In genomic region chr9:120692901-120693573, GRCh38 we compare ENCODE assay signal across 9 cellular contexts. TPM values are rescaled to one million over a fixed set of nuclear protein-coding genes. Genes with fewer than 3 reads are reported as not detected.
DNase-seq lines count a peak whose midpoint lies in the region; ATAC-seq and TF ChIP-seq lines count a peak whose summit lies in the region.
"Had no signal": no experiment of that assay in that cellular context is flagged by ENCODE, and none has a peak within 500 bp of the region (broad histone marks: within the 10 kb centered on the region; RNA-seq: fewer than 3 reads in every experiment).

No MANE protein-coding gene starts in this region.

- peaks cover 3% of the 10 kb centered on the region for H3K4me1 ChIP-seq in mesenchymal stem cell (ENCODE audit: control insufficient read depth, insufficient read depth, low read depth, low read length)

- H3K36me3 ChIP-seq in mesenchymal stem cell (ENCODE audit: control insufficient read depth in 1 of 2, insufficient read depth in 2 of 2, low read depth in 1 of 2, low read length in 2 of 2): no peaks in the 10 kb centered on the region

- peak overlapping the region; percentile 50 for H2AK5ac ChIP-seq in mesenchymal stem cell (ENCODE audit: low read length, severe bottlenecking)

- peak overlapping the region; percentile 41 for H3K9ac ChIP-seq in mesenchymal stem cell (ENCODE audit: low read length)

- CTCF ChIA-PET in RWPE1 (lab: Yijun Ruan, JAX): no interaction called here

- H4K91ac ChIP-seq in mesenchymal stem cell (ENCODE audit: low read length): no peak overlapping the region

- no peak overlapping the region for H2BK15ac ChIP-seq in mesenchymal stem cell (ENCODE audit: low read depth, poor library complexity, severe bottlenecking)

- H3K4me3 ChIP-seq in mesenchymal stem cell (ENCODE audit: insufficient read depth in 1 of 2, low read depth in 1 of 2, low read length in 2 of 2): no peak overlapping the region

- DNase-seq in OCI-M1 (lab: John Stamatoyannopoulos, UW): peak; percentile 36
- peak; percentile 72 for DNase-seq in mesenchymal stem cell
- no peak for DNase-seq in stimulated activated CD4-positive, alpha-beta T cell treated with anti-CD3 and anti-CD28 coated beads, Interleukin-15, amount 100 ng/mL, for 24 hours
- DNase-seq in RWPE1 (ENCODE audit: low spot score): no peak
- DNase-seq in NCI-H2196 (lab: John Stamatoyannopoulos, UW; ENCODE audit: unreplicated experiment): no peak
- DNase-seq: activated naive CD4-positive, alpha-beta T cell treated with anti-CD3 and anti-CD28 coated beads, Interleukin-2, amount 10 ng/mL, durations not matched to agents 7 days and 5 days had no signal

- no peak for TF ChIP-seq CTCF in RWPE1 (conservative IDR thresholded peaks at IDR 0.05; ENCODE audit: low read depth)

- no peaks in the 10 kb centered on the region for H3K9me3 ChIP-seq in mesenchymal stem cell (ENCODE audit: control insufficient read depth, low read length)

- H2BK5ac ChIP-seq in mesenchymal stem cell (ENCODE audit: low read depth, low read length, poor library complexity, severe bottlenecking): no peak overlapping the region

- no peak overlapping the region for H2BK120ac ChIP-seq in mesenchymal stem cell (ENCODE audit: low read depth, low read length)

- no peak overlapping the region for H3K4me2 ChIP-seq in mesenchymal stem cell (ENCODE audit: low read length, poor library complexity, severe bottlenecking)

- POLR2A ChIA-PET in RWPE1 (lab: Yijun Ruan, JAX; ENCODE audit: low non-redundant PET): no interaction called here

- H3K18ac ChIP-seq in mesenchymal stem cell (ENCODE audit: low read depth in 1 of 2, low read length in 2 of 2): no peak overlapping the region

- H3K14ac ChIP-seq in mesenchymal stem cell (ENCODE audit: low read length in 2 of 2): no peak overlapping the region

- no peak overlapping the region for H4K8ac ChIP-seq in mesenchymal stem cell (ENCODE audit: low read length)

- H2BK12ac ChIP-seq in mesenchymal stem cell (ENCODE audit: low read length in 2 of 2): no peak overlapping the region

- 100% methylated on average over 1 of the region's 1 CpG for WGBS in mesenchymal stem cell

- H3K79me1 ChIP-seq in mesenchymal stem cell (replicated peaks; ENCODE audit: low read length, poor library complexity, severe bottlenecking): no peaks in the 10 kb centered on the region

- peak; percentile 38 for ATAC-seq in GM18520 (IDR thresholded peaks at IDR 0.05; ENCODE audit: unreplicated experiment)
- ATAC-seq in HG02610 (IDR thresholded peaks at IDR 0.05; ENCODE audit: unreplicated experiment): peak; percentile 67
- no peak for ATAC-seq in GM19324 (IDR thresholded peaks at IDR 0.05; ENCODE audit: low FRiP score, unreplicated experiment)

- no peaks in the 10 kb centered on the region for H3K27me3 ChIP-seq in mesenchymal stem cell (ENCODE audit: control insufficient read depth in 1 of 2, insufficient read depth in 1 of 2, low read length in 2 of 2)

- H3K23ac ChIP-seq in mesenchymal stem cell (ENCODE audit: low read length in 2 of 2): no peak overlapping the region

- H3K4ac ChIP-seq in mesenchymal stem cell (ENCODE audit: low read depth in 1 of 2, low read length in 2 of 2): no peak overlapping the region

- no peak overlapping the region for H2AFZ ChIP-seq in mesenchymal stem cell (ENCODE audit: low read depth, low read length)

- H3K27ac ChIP-seq in mesenchymal stem cell (ENCODE audit: low read length, poor library complexity, severe bottlenecking) (peak overlapping the region; percentile 77), RWPE1 (no peak overlapping the region)

RNA-seq across cellular contexts. Expression of gene MEGF9, which starts 21.2 kb away (rescaled TPM):
- polyA plus RNA-seq in mesenchymal stem cell (2013, experiment 1 of 2): 8.8 TPM
- 9.1 TPM for polyA plus RNA-seq in mesenchymal stem cell (2013, experiment 2 of 2)

Comparison
In these comparisons a context has a peak if more than half of its experiments do, and no peak if none do; other contexts are left out.
1. DNase-seq: peak in OCI-M1 (single experiment) and mesenchymal stem cell (single experiment); none in stimulated activated CD4-positive, alpha-beta T cell treated with anti-CD3 and anti-CD28 coated beads, Interleukin-15, amount 100 ng/mL, for 24 hours (single experiment), RWPE1 (single experiment) and NCI-H2196 (single experiment).